Comparison of ENCODE assay signal across 1 cellular context in the genomic region with DNA sequence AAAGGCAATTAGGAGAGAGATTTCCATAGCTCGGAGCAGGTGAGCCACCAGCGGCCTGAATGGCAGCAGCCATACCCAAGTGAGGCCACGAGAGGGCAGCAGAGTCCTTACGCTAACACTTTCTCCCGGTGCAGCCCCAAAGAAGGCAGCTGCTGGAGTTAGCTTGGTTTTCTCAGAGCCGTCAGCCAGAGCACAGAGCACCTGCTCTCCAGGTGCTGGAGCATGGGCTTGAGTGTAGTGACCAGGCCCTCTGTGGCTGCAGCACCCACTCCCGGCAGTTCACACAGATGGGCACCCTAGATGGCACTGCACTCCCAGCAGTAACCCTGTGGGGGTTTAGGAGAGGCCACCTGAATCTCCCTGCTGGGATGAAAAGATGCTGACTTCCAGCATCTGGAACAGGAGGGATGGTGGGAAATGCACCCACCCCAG.
TF ChIP-seq lines count a peak whose summit lies in the region.

No MANE protein-coding gene starts in this region.

TF ChIP-seq in HCT116, 20 proteins besides CTCF, POLR2A, EP300 and RAD21:
- TF ChIP-seq EZH2phosphoT487 (IDR thresholded peaks at IDR 0.05; ENCODE audit: borderline replicate concordance) (no peak), YY1 (IDR thresholded peaks at IDR 0.05; ENCODE audit: extremely low read depth, insufficient replicate concordance, low read depth, low read length) (peak; percentile 11)
